ENCODE assay signal across 16 cellular contexts in genomic region chr16:57507414-57508083, GRCh38. TPM values are rescaled to one million over a fixed set of nuclear protein-coding genes. Genes with fewer than 3 reads are reported as not detected.
DNase-seq lines count a peak whose midpoint lies in the region; ATAC-seq, FAIRE-seq and TF ChIP-seq lines count a peak whose summit lies in the region.
"Had no signal": no experiment of that assay in that cellular context is flagged by ENCODE, and none has a peak within 500 bp of the region (broad histone marks: within the 10 kb centered on the region; RNA-seq: fewer than 3 reads in every experiment).

No MANE protein-coding gene starts in this region.

- H4K20me1 ChIP-seq in BLaER1 (no peaks in the 10 kb centered on the region), HepG2 (ENCODE audit: insufficient read depth, low read length) (no peaks in the 10 kb centered on the region)

- H3K36me3 ChIP-seq in BLaER1 (peaks cover 5% of the 10 kb centered on the region), HEK293 (ENCODE audit: control insufficient read depth in 2 of 2, insufficient read depth in 1 of 2, low read length in 2 of 2) (peaks cover 0 to under 1% of the 10 kb centered on the region in 2 experiments; a peak in 2 of 3 replicates), HepG2 (replicated peaks in 1 of 2; ENCODE audit: control insufficient read depth in 1 of 2, insufficient read depth in 2 of 2, low read length in 2 of 2) (no peaks in the 10 kb centered on the region)
- H3K36me3 ChIP-seq: uterus had no signal

- no peak for TF ChIP-seq POLR2A in HepG2 (IDR thresholded peaks at IDR 0.05; ENCODE audit: insufficient read depth in 1 of 2, low read depth in 2 of 2, low read length in 2 of 2)

- no peak for TF ChIP-seq RAD21 in HepG2 (CRISPR knock-in tag; IDR thresholded peaks at IDR 0.05)

- H3K9ac ChIP-seq in BLaER1 (no peak overlapping the region; the same call in 1 of the 2 replicates), HepG2 (ENCODE audit: insufficient read depth, low read depth, low read length) (no peak overlapping the region)

- BruUV-seq in HepG2 (replicated peaks; lab: Mats Ljungman, UMichigan) = no TSS peak

- POLR2A ChIA-PET in HEK293 (lab: Yijun Ruan, JAX) = no interaction called here
- POLR2A ChIA-PET in HepG2 (lab: Yijun Ruan, JAX) = interaction anchor here (0.8 to 3.5 kb wide), 3 partner anchors 21 to 61 kb away, joined by 3 to 11 read pairs (median 3); partner anchors contain the start of genes CIAPIN1 and COQ9

- ATAC-seq in HepG2 (no peak), HG03432 (IDR thresholded peaks at IDR 0.05; ENCODE audit: unreplicated experiment) (no peak)
- ATAC-seq: body of pancreas; PC-3; stimulated activated naive CD8-positive, alpha-beta T cell treated with anti-CD3 and anti-CD28 coated beads, Interleukin-15, Interleukin-2, amounts not matched to agents 100 U/mL and 50 U/mL, for 24 hours had no signal

- DNase-seq in NCI-H524 (lab: John Stamatoyannopoulos, UW) (peak; percentile 88 to 91), HepG2 (ENCODE audit: low spot score) (no peak), SHP77 (lab: John Stamatoyannopoulos, UW) (no peak), DMS114 treated with DMSO at 0.1 percent for 48 hours (lab: John Stamatoyannopoulos, UW; ENCODE audit: unreplicated experiment) (no peak), OCI-M2 (lab: John Stamatoyannopoulos, UW; ENCODE audit: unreplicated experiment) (no peak)
- DNase-seq: activated naive CD4-positive, alpha-beta T cell treated with anti-CD3 and anti-CD28 coated beads, Interleukin-2, amount 50 U/mL, for 16 hours; body of pancreas; hypothalamus; NCI-H2029 treated with DMSO at 0.1 percent for 48 hours; PC-3; stimulated activated naive CD8-positive, alpha-beta T cell treated with anti-CD3 and anti-CD28 coated beads, Interleukin-15, Interleukin-2, amounts not matched to agents 100 U/mL and 50 U/mL, for 24 hours; uterus had no signal

- H3K27me3 ChIP-seq in BLaER1 = no peaks in the 10 kb centered on the region
- H3K27me3 ChIP-seq in HepG2 (ENCODE audit: control insufficient read depth in 1 of 2, insufficient read depth in 2 of 2, low read length in 2 of 2) = peaks cover 8 to 45% of the 10 kb centered on the region in 2 experiments; a peak in 4 of 5 replicates
- H3K27me3 ChIP-seq: body of pancreas, uterus had no signal

- H2AFZ ChIP-seq in HepG2 (ENCODE audit: low read length) = no peak overlapping the region

- TF ChIP-seq CTCF in HEK293 (tag by site-specific recombination; IDR thresholded peaks at IDR 0.05) = no peak
- TF ChIP-seq CTCF in HepG2 (CRISPR knock-in tag; IDR thresholded peaks at IDR 0.05) = no peak

- H3K4me1 ChIP-seq in BLaER1 (peaks cover 63% of the 10 kb centered on the region), HEK293 (ENCODE audit: control insufficient read depth, insufficient read depth, low read length) (no peaks in the 10 kb centered on the region), HepG2 (ENCODE audit: insufficient read depth, low read length) (peaks cover 40% of the 10 kb centered on the region)
- H3K4me1 ChIP-seq: body of pancreas had no signal

- no peak overlapping the region for H3K27ac ChIP-seq in BLaER1
- no peak overlapping the region for H3K27ac ChIP-seq in HEK293 (ENCODE audit: extremely low read depth, low read depth, low read length)
- H3K27ac ChIP-seq in HepG2 (ENCODE audit: extremely low read length, insufficient read depth, low read length) = no peak overlapping the region
- H3K27ac ChIP-seq: body of pancreas, uterus had no signal

- TF ChIP-seq EP300 in HepG2 (IDR thresholded peaks at IDR 0.05; ENCODE audit: low read depth in 2 of 2, low read length in 2 of 2) (no peak), HepG2 (CRISPR knock-in tag; IDR thresholded peaks at IDR 0.05; ENCODE audit: borderline replicate concordance) (no peak)

- in situ Hi-C loops in HepG2 (cut with HindIII; ENCODE audit: extremely low pct_ligation_motif_present, low pct_unique_long_range_greater_than_20kb) = no loop called here

- CTCF ChIA-PET in HEK293 (lab: Yijun Ruan, JAX) (interaction anchor here (0.7 to 4.5 kb wide), 4 partner anchors 12 to 90 kb away, joined by 3 to 16 read pairs (median 4); no protein-coding TSS in a partner anchor), HepG2 (lab: Yijun Ruan, JAX; ENCODE audit: low intra/inter-chr PET ratio, low total read pairs) (no interaction called here)

- H3K79me2 ChIP-seq in HepG2 (ENCODE audit: insufficient read depth, low read length) = no peaks in the 10 kb centered on the region

- H3K4me2 ChIP-seq in BLaER1 (peak overlapping the region; percentile 54), HepG2 (ENCODE audit: low read depth, low read length) (no peak overlapping the region)

- no peak for FAIRE-seq in HepG2 (lab: Jason Lieb, UNC)

- no peak overlapping the region for H3K4me3 ChIP-seq in BLaER1
- H3K4me3 ChIP-seq in HEK293 (ENCODE audit: low read depth, low read length) = no peak overlapping the region
- H3K4me3 ChIP-seq in HepG2 (replicated peaks in 1 of 3; ENCODE audit: insufficient read depth in 1 of 3, low read depth in 2 of 3, low read length in 3 of 3) = no peak overlapping the region
- H3K4me3 ChIP-seq: body of pancreas, uterus had no signal

- intact Hi-C loops in HepG2 (cut with micrococcal nuclease; ENCODE audit: unreplicated experiment) = no loop called here

- H3K9me3 ChIP-seq in BLaER1 (no peaks in the 10 kb centered on the region), HEK293 (ENCODE audit: control insufficient read depth, insufficient read depth, low read depth, low read length) (no peaks in the 10 kb centered on the region), HepG2 (ENCODE audit: low read length) (no peaks in the 10 kb centered on the region)
- H3K9me3 ChIP-seq: body of pancreas, uterus had no signal

- 24% methylated on average over 8 of the region's 11 CpGs for WGBS in HepG2 (ENCODE audit: low lambda C conversion rate)

RNA-seq across cellular contexts. Expression of gene DOK4, which starts 21.3 kb away (rescaled TPM):
- 52.7 and 55.5 TPM in 2 replicates for total RNA-seq in HepG2 (2016; rRNA removed; fragmentation: Illumina TruSeq; extraction: Trizol)
- total RNA-seq in HepG2 (2016; cell fraction: cytosol; rRNA removed; fragmentation: Illumina TruSeq; extraction: Trizol; ENCODE audit: low read depth) = 23.8 and 26.8 TPM in 2 replicates
- 51.4 and 51.5 TPM in 2 replicates for total RNA-seq in HepG2 (2016; cell fraction: insoluble cytoplasmic fraction; rRNA removed; fragmentation: Illumina TruSeq; extraction: Trizol)
- 58.5 and 70.1 TPM in 2 replicates for total RNA-seq in HepG2 (2016; cell fraction: membrane; rRNA removed; fragmentation: Illumina TruSeq; extraction: Trizol)
- total RNA-seq in HepG2 (2016; cell fraction: nucleus; rRNA removed; fragmentation: Illumina TruSeq; extraction: Trizol) = 32.8 and 34.6 TPM in 2 replicates
- polyA plus RNA-seq in HepG2 (2011; rRNA removed) = 70.0 and 92.5 TPM in 2 replicates
- 59.9 and 66.8 TPM in 2 replicates for polyA plus RNA-seq in HepG2 (2011; cell fraction: cytosol; rRNA removed)
- polyA plus RNA-seq in HepG2 (2011; cell fraction: nucleus; rRNA removed) = 136 and 138 TPM in 2 replicates
- polyA plus RNA-seq in HepG2 (2012) = 41.9 and 45.8 TPM in 2 replicates
- polyA plus RNA-seq in HepG2 (2016; cell fraction: cytosol; fragmentation: Illumina TruSeq; extraction: Trizol; ENCODE audit: low read depth) = 31.1 and 35.0 TPM in 2 replicates
- 59.2 and 63.5 TPM in 2 replicates for polyA plus RNA-seq in HepG2 (2016; cell fraction: insoluble cytoplasmic fraction; fragmentation: Illumina TruSeq; extraction: Trizol; ENCODE audit: low read depth)
- 57.7 and 60.6 TPM in 2 replicates for polyA plus RNA-seq in HepG2 (2016; cell fraction: membrane; fragmentation: Illumina TruSeq; extraction: Trizol; ENCODE audit: low read depth)
- 72.2 and 73.9 TPM in 2 replicates for polyA plus RNA-seq in HepG2 (2016; cell fraction: nucleus; fragmentation: Illumina TruSeq; extraction: Trizol; ENCODE audit: insufficient read depth, low read depth)
- polyA minus RNA-seq in HepG2 (2011; rRNA and poly(A)+ RNA removed; ENCODE audit: low replicate concordance) = 45.3 and 104 TPM in 2 replicates
- 28.8 and 30.7 TPM in 2 replicates for polyA minus RNA-seq in HepG2 (2011; cell fraction: cytosol; rRNA and poly(A)+ RNA removed)
- 20.1 and 26.6 TPM in 2 replicates for polyA minus RNA-seq in HepG2 (2011; cell fraction: nucleus; rRNA and poly(A)+ RNA removed)

RNA-seq across cellular contexts. Expression of gene CCDC102A, which starts 28.8 kb away (rescaled TPM):
- total RNA-seq in HepG2 (2016; rRNA removed; fragmentation: Illumina TruSeq; extraction: Trizol) = 0.91 and 2.1 TPM in 2 replicates
- 0.71 TPM in 2 replicates for total RNA-seq in HepG2 (2016; cell fraction: cytosol; rRNA removed; fragmentation: Illumina TruSeq; extraction: Trizol; ENCODE audit: low read depth)
- total RNA-seq in HepG2 (2016; cell fraction: insoluble cytoplasmic fraction; rRNA removed; fragmentation: Illumina TruSeq; extraction: Trizol) = 1.1 and 2.8 TPM in 2 replicates
- 1.1 and 1.3 TPM in 2 replicates for total RNA-seq in HepG2 (2016; cell fraction: membrane; rRNA removed; fragmentation: Illumina TruSeq; extraction: Trizol)
- 0.41 and 1.0 TPM in 2 replicates for total RNA-seq in HepG2 (2016; cell fraction: nucleus; rRNA removed; fragmentation: Illumina TruSeq; extraction: Trizol)
- polyA plus RNA-seq in HepG2 (2011; rRNA removed) = 2.7 and 2.8 TPM in 2 replicates
- 2.3 and 3.2 TPM in 2 replicates for polyA plus RNA-seq in HepG2 (2011; cell fraction: cytosol; rRNA removed)
- 2.6 and 2.8 TPM in 2 replicates for polyA plus RNA-seq in HepG2 (2011; cell fraction: nucleus; rRNA removed)
- 0.34 and 1.0 TPM in 2 replicates for polyA plus RNA-seq in HepG2 (2012)
- 0.34 and 0.49 TPM in 2 replicates for polyA plus RNA-seq in HepG2 (2016; cell fraction: cytosol; fragmentation: Illumina TruSeq; extraction: Trizol; ENCODE audit: low read depth)
- 1.2 TPM in 2 replicates for polyA plus RNA-seq in HepG2 (2016; cell fraction: insoluble cytoplasmic fraction; fragmentation: Illumina TruSeq; extraction: Trizol; ENCODE audit: low read depth)
- 0.51 and 0.64 TPM in 2 replicates for polyA plus RNA-seq in HepG2 (2016; cell fraction: membrane; fragmentation: Illumina TruSeq; extraction: Trizol; ENCODE audit: low read depth)
- polyA plus RNA-seq in HepG2 (2016; cell fraction: nucleus; fragmentation: Illumina TruSeq; extraction: Trizol; ENCODE audit: insufficient read depth, low read depth) = 1.7 and 2.5 TPM in 2 replicates
- polyA minus RNA-seq in HepG2 (2011; rRNA and poly(A)+ RNA removed; ENCODE audit: low replicate concordance) = 2.1 and 2.5 TPM in 2 replicates
- polyA minus RNA-seq in HepG2 (2011; cell fraction: cytosol; rRNA and poly(A)+ RNA removed) = 0.69 and 1.1 TPM in 2 replicates
- 0.87 and 1.0 TPM in 2 replicates for polyA minus RNA-seq in HepG2 (2011; cell fraction: nucleus; rRNA and poly(A)+ RNA removed)

RNA-seq across cellular contexts. Expression of gene ADGRG5, which starts 34.9 kb away (rescaled TPM):
- total RNA-seq in HepG2 (2016; rRNA removed; fragmentation: Illumina TruSeq; extraction: Trizol) = not detected in 2 replicates
- not detected in 2 replicates for total RNA-seq in HepG2 (2016; cell fraction: cytosol; rRNA removed; fragmentation: Illumina TruSeq; extraction: Trizol; ENCODE audit: low read depth)
- not detected in 2 replicates for total RNA-seq in HepG2 (2016; cell fraction: insoluble cytoplasmic fraction; rRNA removed; fragmentation: Illumina TruSeq; extraction: Trizol)
- not detected in 2 replicates for total RNA-seq in HepG2 (2016; cell fraction: membrane; rRNA removed; fragmentation: Illumina TruSeq; extraction: Trizol)
- total RNA-seq in HepG2 (2016; cell fraction: nucleus; rRNA removed; fragmentation: Illumina TruSeq; extraction: Trizol) = not detected in 2 replicates
- 0.01 TPM in 1 of 2 replicates, not detected in the other for polyA plus RNA-seq in HepG2 (2011; rRNA removed)
- polyA plus RNA-seq in HepG2 (2011; cell fraction: cytosol; rRNA removed) = 0.03 TPM in 1 of 2 replicates, not detected in the other
- polyA plus RNA-seq in HepG2 (2011; cell fraction: nucleus; rRNA removed) = 0.06 TPM in 1 of 2 replicates, not detected in the other
- 0.27 and 0.35 TPM in 2 replicates for polyA plus RNA-seq in HepG2 (2012)
- not detected in 2 replicates for polyA plus RNA-seq in HepG2 (2016; cell fraction: cytosol; fragmentation: Illumina TruSeq; extraction: Trizol; ENCODE audit: low read depth)
- not detected in 2 replicates for polyA plus RNA-seq in HepG2 (2016; cell fraction: insoluble cytoplasmic fraction; fragmentation: Illumina TruSeq; extraction: Trizol; ENCODE audit: low read depth)
- not detected in 2 replicates for polyA plus RNA-seq in HepG2 (2016; cell fraction: membrane; fragmentation: Illumina TruSeq; extraction: Trizol; ENCODE audit: low read depth)
- polyA plus RNA-seq in HepG2 (2016; cell fraction: nucleus; fragmentation: Illumina TruSeq; extraction: Trizol; ENCODE audit: insufficient read depth, low read depth) = not detected in 2 replicates
- 0.12 TPM in 1 of 2 replicates, not detected in the other for polyA minus RNA-seq in HepG2 (2011; rRNA and poly(A)+ RNA removed; ENCODE audit: low replicate concordance)
- polyA minus RNA-seq in HepG2 (2011; cell fraction: cytosol; rRNA and poly(A)+ RNA removed) = not detected in 2 replicates
- not detected in 2 replicates for polyA minus RNA-seq in HepG2 (2011; cell fraction: nucleus; rRNA and poly(A)+ RNA removed)
- total RNA-seq: fibroblast of lung, PC-3 had no signal
- polyA plus RNA-seq: fibroblast of lung had no signal

RNA-seq across cellular contexts. Expression of gene POLR2C, which starts 45.1 kb away (rescaled TPM):
- 104 and 146 TPM in 2 replicates for total RNA-seq in HepG2 (2016; rRNA removed; fragmentation: Illumina TruSeq; extraction: Trizol)
- total RNA-seq in HepG2 (2016; cell fraction: cytosol; rRNA removed; fragmentation: Illumina TruSeq; extraction: Trizol; ENCODE audit: low read depth) = 18.6 and 24.2 TPM in 2 replicates
- 103 and 154 TPM in 2 replicates for total RNA-seq in HepG2 (2016; cell fraction: insoluble cytoplasmic fraction; rRNA removed; fragmentation: Illumina TruSeq; extraction: Trizol)
- 49.1 and 55.4 TPM in 2 replicates for total RNA-seq in HepG2 (2016; cell fraction: membrane; rRNA removed; fragmentation: Illumina TruSeq; extraction: Trizol)
- total RNA-seq in HepG2 (2016; cell fraction: nucleus; rRNA removed; fragmentation: Illumina TruSeq; extraction: Trizol) = 54.3 and 64.6 TPM in 2 replicates
- 199 and 216 TPM in 2 replicates for polyA plus RNA-seq in HepG2 (2011; rRNA removed)
- polyA plus RNA-seq in HepG2 (2011; cell fraction: cytosol; rRNA removed) = 226 and 249 TPM in 2 replicates
- 143 and 144 TPM in 2 replicates for polyA plus RNA-seq in HepG2 (2011; cell fraction: nucleus; rRNA removed)
- 72.5 and 84.4 TPM in 2 replicates for polyA plus RNA-seq in HepG2 (2012)
- polyA plus RNA-seq in HepG2 (2016; cell fraction: cytosol; fragmentation: Illumina TruSeq; extraction: Trizol; ENCODE audit: low read depth) = 18.7 and 20.9 TPM in 2 replicates
- 169 and 175 TPM in 2 replicates for polyA plus RNA-seq in HepG2 (2016; cell fraction: insoluble cytoplasmic fraction; fragmentation: Illumina TruSeq; extraction: Trizol; ENCODE audit: low read depth)
- 41.6 and 42.2 TPM in 2 replicates for polyA plus RNA-seq in HepG2 (2016; cell fraction: membrane; fragmentation: Illumina TruSeq; extraction: Trizol; ENCODE audit: low read depth)
- polyA plus RNA-seq in HepG2 (2016; cell fraction: nucleus; fragmentation: Illumina TruSeq; extraction: Trizol; ENCODE audit: insufficient read depth, low read depth) = 94.8 and 102 TPM in 2 replicates
- polyA minus RNA-seq in HepG2 (2011; rRNA and poly(A)+ RNA removed; ENCODE audit: low replicate concordance) = 302 and 354 TPM in 2 replicates
- 134 and 135 TPM in 2 replicates for polyA minus RNA-seq in HepG2 (2011; cell fraction: cytosol; rRNA and poly(A)+ RNA removed)
- polyA minus RNA-seq in HepG2 (2011; cell fraction: nucleus; rRNA and poly(A)+ RNA removed) = 124 and 139 TPM in 2 replicates

Comparison
In these comparisons a context has a peak if more than half of its experiments do, and no peak if none do; other contexts are left out.
1. DNase-seq: peak in NCI-H524 (2 of 2); none in HepG2 (single experiment), SHP77 (0 of 2), DMS114 treated with DMSO at 0.1 percent for 48 hours (single experiment) and OCI-M2 (single experiment).